In genomic region chr9:119758241-119758640, GRCh38 we compare ENCODE assay signal across 25 cellular contexts.
DNase-seq lines count a peak whose midpoint lies in the region; FAIRE-seq and TF ChIP-seq lines count a peak whose summit lies in the region.
"Had no signal": no experiment of that assay in that cellular context is flagged by ENCODE, and none has a peak within 500 bp of the region (broad histone marks: within the 10 kb centered on the region; RNA-seq: fewer than 3 reads in every experiment).

No MANE protein-coding gene starts in this region.

- DNase-seq in COLO668 (lab: John Stamatoyannopoulos, UW; ENCODE audit: unreplicated experiment), result peak; percentile 14
- DNase-seq in DMS53 treated with DMSO at 0.1 percent for 48 hours (lab: John Stamatoyannopoulos, UW; ENCODE audit: unreplicated experiment), result peak; percentile 71
- peak; percentile 61 for DNase-seq in NCI-H510A treated with DMSO at 0.1 percent for 48 hours (lab: John Stamatoyannopoulos, UW)
- no peak for DNase-seq in HPDE6-E6E7 (ENCODE audit: extremely low spot score)
- no peak for DNase-seq in activated CD4-positive, alpha-beta T cell treated with anti-CD3 and anti-CD28 coated beads, Interleukin-2, amount 50 U/mL, for 4 hours
- no peak for DNase-seq in OCI-LY7 (ENCODE audit: low spot score)
- DNase-seq: C1 segment of cervical spinal cord; CD4-positive, alpha-beta memory T cell; DMS 273 treated with DMSO at 0.1 percent for 48 hours; GOT3; HFFc6; NCI-H1092; NCI-H1417 treated with DMSO at 0.1 percent for 48 hours; NCI-H1694 treated with DMSO at 0.1 percent for 48 hours; NCI-H2171 treated with DMSO at 0.1 percent for 48 hours; NCI-H446; NCI-H526 treated with DMSO at 0.1 percent for 48 hours; OCI-M1; Peyer's patch; SHP77 treated with DMSO at 0.1 percent for 48 hours; T-helper 1 cell had no signal

- POLR2A ChIA-PET in OCI-LY7 (lab: Charles Lee), result interaction anchor here (0.9 kb wide), 2 partner anchors 9 to 15 kb away, joined by 3 to 4 read pairs; no protein-coding TSS in a partner anchor

- peaks cover 24% of the 10 kb centered on the region for H3K4me1 ChIP-seq in OCI-LY7 (ENCODE audit: insufficient read depth, low read length, poor library complexity, severe bottlenecking)
- H3K4me1 ChIP-seq: A549, HAP-1, Peyer's patch had no signal

- no peak overlapping the region for H3K27ac ChIP-seq in OCI-LY7 (ENCODE audit: low read depth, low read length, poor library complexity, severe bottlenecking)
- H3K27ac ChIP-seq: A549, KMS-11, Peyer's patch had no signal

- FAIRE-seq in endometrium (lab: Jason Lieb, UNC), result peak; percentile 92
- FAIRE-seq: A549 had no signal

- CTCF ChIA-PET in OCI-LY7 (lab: Charles Lee; ENCODE audit: unreplicated experiment), result no interaction called here

- H3K79me2 ChIP-seq in OCI-LY7 (ENCODE audit: insufficient read depth, low read depth, low read length), result no peaks in the 10 kb centered on the region

- no peaks in the 10 kb centered on the region for H3K9me2 ChIP-seq in OCI-LY7 (ENCODE audit: insufficient read depth, low read length)

- BruUV-seq in OCI-LY7 (replicated peaks; lab: Mats Ljungman, UMichigan), result no TSS peak

- H4K20me1 ChIP-seq in OCI-LY7 (ENCODE audit: insufficient read depth, low read length), result no peaks in the 10 kb centered on the region

- H2AFZ ChIP-seq in OCI-LY7 (ENCODE audit: low read length), result no peak overlapping the region

- H3K36me3 ChIP-seq in OCI-LY7 (ENCODE audit: insufficient read depth, low read length), result no peaks in the 10 kb centered on the region
- H3K36me3 ChIP-seq: HAP-1, Peyer's patch had no signal

- intact Hi-C loops in OCI-LY7 (cut with micrococcal nuclease; ENCODE audit: unreplicated experiment), result no loop called here

- no peak for TF ChIP-seq CTCF in OCI-LY7 (conservative IDR thresholded peaks at IDR 0.05; ENCODE audit: low read length)

- no peaks in the 10 kb centered on the region for H3K9me3 ChIP-seq in OCI-LY7 (ENCODE audit: low read length)
- H3K9me3 ChIP-seq: A549, HAP-1, Peyer's patch had no signal

- H3K4me3 ChIP-seq in OCI-LY7 (ENCODE audit: low read depth, low read length, poor library complexity, severe bottlenecking), result no peak overlapping the region
- H3K4me3 ChIP-seq: A549, HAP-1, Peyer's patch had no signal

- no peak overlapping the region for H3K4me2 ChIP-seq in OCI-LY7 (ENCODE audit: low read length)
- H3K4me2 ChIP-seq: A549, KMS-11 had no signal

Comparison
In these comparisons a context has a peak if more than half of its experiments do, and no peak if none do; other contexts are left out.
1. DNase-seq: peak in COLO668 (single experiment), DMS53 treated with DMSO at 0.1 percent for 48 hours (single experiment) and NCI-H510A treated with DMSO at 0.1 percent for 48 hours (single experiment); none in HPDE6-E6E7 (single experiment), activated CD4-positive, alpha-beta T cell treated with anti-CD3 and anti-CD28 coated beads, Interleukin-2, amount 50 U/mL, for 4 hours (0 of 2) and OCI-LY7 (single experiment).